ENCODE assay signal across 25 cellular contexts in genomic region chr2:60995376-60995775, GRCh38. TPM values are rescaled to one million over a fixed set of nuclear protein-coding genes. Genes with fewer than 3 reads are reported as not detected.
A peak's percentile ranks its signal among the peaks of the same experiment; 100 is the strongest.
DNase-seq lines count a peak whose midpoint lies in the region; ATAC-seq and TF ChIP-seq lines count a peak whose summit lies in the region.
"Had no signal": no experiment of that assay in that cellular context is flagged by ENCODE, and none has a peak within 500 bp of the region (broad histone marks: within the 10 kb centered on the region; RNA-seq: fewer than 3 reads in every experiment).

No MANE protein-coding gene starts in this region.

- peak overlapping the region; percentile 36; the same call in 1 of the 2 replicates for H3K4me2 ChIP-seq in OCI-LY7 (ENCODE audit: low read length)
- H3K4me2 ChIP-seq: SK-N-SH had no signal

- peaks cover 23% of the 10 kb centered on the region for H3K9me3 ChIP-seq in OCI-LY7 (ENCODE audit: low read length)

- peaks cover 32% of the 10 kb centered on the region for H3K36me3 ChIP-seq in OCI-LY7 (ENCODE audit: insufficient read depth, low read length)
- H3K36me3 ChIP-seq: Peyer's patch had no signal

- H3K9me2 ChIP-seq in OCI-LY7 (ENCODE audit: insufficient read depth, low read length) = no peaks in the 10 kb centered on the region
- H3K9me2 ChIP-seq: SK-N-SH had no signal

- intact Hi-C loops in natural killer cell (cut with micrococcal nuclease) = no loop called here
- intact Hi-C loops in OCI-LY7 (cut with micrococcal nuclease; ENCODE audit: unreplicated experiment) = loop anchor here (5.0 kb wide), 1 partner anchor 58 kb away; no protein-coding TSS in a partner anchor

- POLR2A ChIA-PET in OCI-LY7 (lab: Charles Lee) = interaction anchor here (0.7 to 1.5 kb wide), 4 partner anchors 12 to 195 kb away, joined by 3 read pairs; no protein-coding TSS in a partner anchor

- no peaks in the 10 kb centered on the region for H4K20me1 ChIP-seq in OCI-LY7 (ENCODE audit: insufficient read depth, low read length)
- H4K20me1 ChIP-seq: BLaER1 treated with 17β-estradiol and CSF1 and Interleukin-3, amounts not matched to agents 10 nM and 100 nM had no signal

- H3K36me3 Mint-ChIP-seq in natural killer cell (no peaks in the 10 kb centered on the region), memory B cell (no peaks in the 10 kb centered on the region)
- H3K36me3 Mint-ChIP-seq in natural killer cell treated with Interleukin-12 subunit alpha and Interleukin-12 subunit beta and Interleukin-15 and Interleukin-18, amount 100 ng/mL, for 72 hours = peaks cover 9% of the 10 kb centered on the region

- no peaks in the 10 kb centered on the region for H3K9me3 Mint-ChIP-seq in natural killer cell
- H3K9me3 Mint-ChIP-seq in natural killer cell treated with Interleukin-12 subunit alpha and Interleukin-12 subunit beta and Interleukin-15 and Interleukin-18, amount 100 ng/mL, for 72 hours = no peaks in the 10 kb centered on the region
- no peaks in the 10 kb centered on the region for H3K9me3 Mint-ChIP-seq in memory B cell

- H3K27ac Mint-ChIP-seq in natural killer cell (peak overlapping the region; percentile 1 to 15), memory B cell (peak overlapping the region; percentile 98)
- peak overlapping the region in 1 of 2 donors; percentile 31 for H3K27ac Mint-ChIP-seq in natural killer cell treated with Interleukin-12 subunit alpha and Interleukin-12 subunit beta and Interleukin-15 and Interleukin-18, amount 100 ng/mL, for 72 hours

- H3K4me3 Mint-ChIP-seq in natural killer cell (no peak overlapping the region), memory B cell (no peak overlapping the region)
- H3K4me3 Mint-ChIP-seq in natural killer cell treated with Interleukin-12 subunit alpha and Interleukin-12 subunit beta and Interleukin-15 and Interleukin-18, amount 100 ng/mL, for 72 hours = no peak overlapping the region
- H3K4me3 Mint-ChIP-seq: CD4-positive, alpha-beta memory T cell had no signal

- no peaks in the 10 kb centered on the region for H3K27me3 Mint-ChIP-seq in natural killer cell (ENCODE audit: low read depth in 2 of 2)
- H3K27me3 Mint-ChIP-seq in natural killer cell treated with Interleukin-12 subunit alpha and Interleukin-12 subunit beta and Interleukin-15 and Interleukin-18, amount 100 ng/mL, for 72 hours = no peaks in the 10 kb centered on the region
- no peaks in the 10 kb centered on the region for H3K27me3 Mint-ChIP-seq in memory B cell
- H3K27me3 Mint-ChIP-seq: CD4-positive, alpha-beta memory T cell had no signal

- ATAC-seq in natural killer cell (no peak), memory B cell (ENCODE audit: low read depth) (peak; percentile 29), GM19324 (IDR thresholded peaks at IDR 0.05; ENCODE audit: low FRiP score, unreplicated experiment) (no peak)
- no peak for ATAC-seq in natural killer cell treated with Interleukin-12 subunit alpha and Interleukin-12 subunit beta and Interleukin-15 and Interleukin-18, amount 100 ng/mL, for 72 hours
- ATAC-seq: HCT116, K562 had no signal

- CTCF ChIA-PET in OCI-LY7 (lab: Charles Lee; ENCODE audit: unreplicated experiment) = no interaction called here

- no peak overlapping the region for H3K4me3 ChIP-seq in OCI-LY7 (ENCODE audit: low read depth, low read length, poor library complexity, severe bottlenecking)
- H3K4me3 ChIP-seq: BLaER1 treated with 17β-estradiol and CSF1 and Interleukin-3, amounts not matched to agents 10 nM and 100 nM; K562; Peyer's patch had no signal

- BruUV-seq in OCI-LY7 (replicated peaks; lab: Mats Ljungman, UMichigan) = no TSS peak

- H3K4me1 ChIP-seq in OCI-LY7 (ENCODE audit: insufficient read depth, low read length, poor library complexity, severe bottlenecking) = peaks cover 60% of the 10 kb centered on the region
- H3K4me1 ChIP-seq: Peyer's patch had no signal

- H2AFZ ChIP-seq in OCI-LY7 (ENCODE audit: low read length) = peak overlapping the region; percentile 42; the same call in 1 of the 2 replicates

- no peak for DNase-seq in natural killer cell
- DNase-seq in natural killer cell treated with Interleukin-12 subunit alpha and Interleukin-12 subunit beta and Interleukin-15 and Interleukin-18, amount 100 ng/mL, for 72 hours (ENCODE audit: low spot score) = no peak
- no peak for DNase-seq in OCI-LY7 (ENCODE audit: low spot score)
- peak in 1 of 2 donors; percentile 29 for DNase-seq in memory B cell (ENCODE audit: low spot score in 2 of 2)
- no peak for DNase-seq in germinal center (ENCODE audit: low spot score)
- DNase-seq in SK-N-DZ (ENCODE audit: low spot score) = no peak
- DNase-seq: CD4-positive, alpha-beta memory T cell; COR-L47; EL; GF-D8; MV-4-11; NCI-H1105 treated with DMSO at 0.1 percent for 48 hours; NCI-H146; NCI-H1930; NCI-H2107; NCI-H524; NCI-H774; OCI-M1; Peyer's patch; SIG-M5; SK-N-SH had no signal

- H3K4me1 Mint-ChIP-seq in natural killer cell = peaks cover 16 to 25% of the 10 kb centered on the region in 2 donors
- peaks cover 17 to 18% of the 10 kb centered on the region in 2 donors for H3K4me1 Mint-ChIP-seq in natural killer cell treated with Interleukin-12 subunit alpha and Interleukin-12 subunit beta and Interleukin-15 and Interleukin-18, amount 100 ng/mL, for 72 hours (ENCODE audit: low read depth in 2 of 2)
- peaks cover 20% of the 10 kb centered on the region for H3K4me1 Mint-ChIP-seq in memory B cell

- no peaks in the 10 kb centered on the region for H3K79me2 ChIP-seq in OCI-LY7 (ENCODE audit: insufficient read depth, low read depth, low read length)

- no peak overlapping the region for H3K27ac ChIP-seq in OCI-LY7 (ENCODE audit: low read depth, low read length, poor library complexity, severe bottlenecking)
- H3K27ac ChIP-seq: BLaER1 treated with 17β-estradiol and CSF1 and Interleukin-3, amounts not matched to agents 10 nM and 100 nM had no signal

- TF ChIP-seq CTCF in natural killer cell (IDR thresholded peaks at IDR 0.05) (no peak), OCI-LY7 (conservative IDR thresholded peaks at IDR 0.05; ENCODE audit: low read length) (no peak)

RNA-seq across cellular contexts. Expression of gene PEX13, which starts 22.1 kb away (rescaled TPM):
- total RNA-seq in natural killer cell = 10 to 100 TPM; 15.8 to 18.1 (median 17.9) TPM
- total RNA-seq in natural killer cell treated with Interleukin-12 subunit alpha and Interleukin-12 subunit beta and Interleukin-15 and Interleukin-18, amount 100 ng/mL, for 72 hours = 10 to 100 TPM; 15.9 to 25.8 TPM
- 18.9 and 20.3 TPM in 2 replicates for total RNA-seq in OCI-LY7 (2014; rRNA removed; shearing (Covaris generic))
- 23.4 and 27.6 TPM in 2 replicates for total RNA-seq in OCI-LY7 (2022)
- 39.6 and 43.1 TPM in 2 replicates for polyA plus RNA-seq in SK-N-DZ (2014; cell fraction: cytosol; rRNA removed)
- 27.0 and 27.1 TPM in 2 replicates for polyA plus RNA-seq in SK-N-DZ (2014; cell fraction: nucleus; rRNA removed)

RNA-seq across cellular contexts. Expression of gene PUS10, which starts 22.7 kb away (rescaled TPM):
- total RNA-seq in natural killer cell (10 to 100 TPM in 1 of 3 donors, 1 to 10 TPM in 2; 7.2 to 15.2 (median 8.4) TPM), OCI-LY7 (2022) (7.5 and 8.6 TPM in 2 replicates)
- 10 to 100 TPM; 12.6 to 18.5 TPM for total RNA-seq in natural killer cell treated with Interleukin-12 subunit alpha and Interleukin-12 subunit beta and Interleukin-15 and Interleukin-18, amount 100 ng/mL, for 72 hours
- total RNA-seq in OCI-LY7 (2014; rRNA removed; shearing (Covaris generic)) = 3.3 and 5.6 TPM in 2 replicates
- 6.1 and 10.5 TPM in 2 replicates for polyA plus RNA-seq in SK-N-DZ (2014; cell fraction: cytosol; rRNA removed)
- polyA plus RNA-seq in SK-N-DZ (2014; cell fraction: nucleus; rRNA removed) = 4.3 and 5.2 TPM in 2 replicates
